Comparison of ENCODE assay signal across 8 cellular contexts in genomic region chr4:108118505-108118904, GRCh38. TPM values are rescaled to one million over a fixed set of nuclear protein-coding genes. Genes with fewer than 3 reads are reported as not detected.
DNase-seq lines count a peak whose midpoint lies in the region; ATAC-seq and TF ChIP-seq lines count a peak whose summit lies in the region.

No MANE protein-coding gene starts in this region.

- peak overlapping the region; percentile 2; the same call in 1 of the 2 replicates for H3K9ac ChIP-seq in DND-41 (ENCODE audit: low read depth, low read length)
- H3K9ac ChIP-seq in PC-3 (ENCODE audit: low read length): peak overlapping the region; percentile 44; the same call in 1 of the 2 replicates

- TF ChIP-seq CTCF in DND-41 (IDR thresholded peaks at IDR 0.05; ENCODE audit: borderline replicate concordance, extremely low read depth, low read length, poor library complexity, severe bottlenecking) (no peak), PC-3 (conservative IDR thresholded peaks at IDR 0.05; ENCODE audit: low read depth, low read length) (no peak), mucosa of descending colon (IDR thresholded peaks at IDR 0.05) (no peak), lower lobe of right lung (IDR thresholded peaks at IDR 0.05) (no peak)

- H3K4me2 ChIP-seq in DND-41 (ENCODE audit: insufficient read depth, low read length) (no peak overlapping the region; the same call in 1 of the 2 replicates), PC-3 (ENCODE audit: low read length) (peak overlapping the region; percentile 76)

- no TSS peak for BruUV-seq in PC-3 (replicated peaks; lab: Mats Ljungman, UMichigan)

- ATAC-seq in DND-41 (ENCODE audit: insufficient read depth, low read depth): no peak
- ATAC-seq in GM19395 (IDR thresholded peaks at IDR 0.05; ENCODE audit: unreplicated experiment): peak; percentile 87
- ATAC-seq in HG03196 (IDR thresholded peaks at IDR 0.05; ENCODE audit: unreplicated experiment): peak; percentile 89
- peak; percentile 92 for ATAC-seq in PC-3
- peak; percentile 74 for ATAC-seq in mucosa of descending colon
- ATAC-seq in lower lobe of right lung: no peak

- POLR2A ChIA-PET in PC-3 (lab: Charles Lee; ENCODE audit: unreplicated experiment): no interaction called here

- H2AFZ ChIP-seq in DND-41 (ENCODE audit: low read depth, low read length): no peak overlapping the region
- H2AFZ ChIP-seq in PC-3 (ENCODE audit: low read length): no peak overlapping the region

- H3K36me3 ChIP-seq in DND-41 (ENCODE audit: insufficient read depth, low read length): peaks cover 97% of the 10 kb centered on the region
- no peaks in the 10 kb centered on the region for H3K36me3 ChIP-seq in PC-3 (ENCODE audit: low read depth, low read length)
- no peaks in the 10 kb centered on the region for H3K36me3 ChIP-seq in mucosa of descending colon (ENCODE audit: low read depth)
- H3K36me3 ChIP-seq in lower lobe of right lung: no peaks in the 10 kb centered on the region

- H3F3A ChIP-seq in PC-3 (ENCODE audit: low read length, unreplicated experiment): no peaks in the 10 kb centered on the region

- peaks cover 100% of the 10 kb centered on the region for H3K79me2 ChIP-seq in DND-41 (ENCODE audit: insufficient read depth, low read length)
- H3K79me2 ChIP-seq in PC-3 (ENCODE audit: low read length): no peaks in the 10 kb centered on the region

- H3K4me3 ChIP-seq in DND-41 (ENCODE audit: low read depth in 1 of 2, low read length in 2 of 2): no peak overlapping the region
- H3K4me3 ChIP-seq in PC-3 (ENCODE audit: low read length): peak overlapping the region; percentile 33; the same call in 1 of the 2 replicates
- no peak overlapping the region for H3K4me3 ChIP-seq in mucosa of descending colon
- H3K4me3 ChIP-seq in lower lobe of right lung: no peak overlapping the region

- no peaks in the 10 kb centered on the region for H3K27me3 ChIP-seq in DND-41 (ENCODE audit: insufficient read depth, low read length, poor library complexity)
- H3K27me3 ChIP-seq in PC-3 (ENCODE audit: low read length): no peaks in the 10 kb centered on the region
- H3K27me3 ChIP-seq in lower lobe of right lung (ENCODE audit: low read depth): no peaks in the 10 kb centered on the region

- H3K27ac ChIP-seq in DND-41 (ENCODE audit: low read length): peak overlapping the region; percentile 54
- H3K27ac ChIP-seq in PC-3 (ENCODE audit: low read length): peak overlapping the region; percentile 81
- H3K27ac ChIP-seq in lower lobe of right lung: no peak overlapping the region

- H4K20me1 ChIP-seq in DND-41 (ENCODE audit: insufficient read depth, low read length) (peaks cover 91% of the 10 kb centered on the region), PC-3 (ENCODE audit: low read length) (no peaks in the 10 kb centered on the region)

- intact Hi-C loops in PC-3 (cut with micrococcal nuclease) (loop anchor here (2.0 to 5.0 kb wide), 2 partner anchors 49 to 60 kb away; partner anchors contain the start of gene LEF1), mucosa of descending colon (cut with DNase I, micrococcal nuclease) (no loop called here), lower lobe of right lung (cut with DNase I) (no loop called here)

- H3K9me2 ChIP-seq in PC-3 (replicated peaks; ENCODE audit: low read length): no peaks in the 10 kb centered on the region

- no peak for DNase-seq in DND-41
- peak; percentile 74 for DNase-seq in PC-3
- no peak for DNase-seq in mucosa of descending colon
- no peak for DNase-seq in NCI-H82 (lab: John Stamatoyannopoulos, UW)
- DNase-seq in cerebellar cortex (ENCODE audit: low spot score): no peak
- no peak for DNase-seq in lower lobe of right lung

- peaks cover 68% of the 10 kb centered on the region for H3K4me1 ChIP-seq in DND-41 (ENCODE audit: insufficient read depth, low read length)
- peaks cover 26% of the 10 kb centered on the region for H3K4me1 ChIP-seq in PC-3 (ENCODE audit: insufficient read depth, low read length)
- peaks cover 3% of the 10 kb centered on the region for H3K4me1 ChIP-seq in mucosa of descending colon (ENCODE audit: low read depth)
- H3K4me1 ChIP-seq in lower lobe of right lung: no peaks in the 10 kb centered on the region

- CTCF ChIA-PET in PC-3 (lab: Charles Lee): no interaction called here

- no peaks in the 10 kb centered on the region for H3K9me3 ChIP-seq in DND-41 (ENCODE audit: insufficient read depth, low read length, severe bottlenecking)
- no peaks in the 10 kb centered on the region for H3K9me3 ChIP-seq in PC-3 (ENCODE audit: low read length)
- H3K9me3 ChIP-seq in mucosa of descending colon: no peaks in the 10 kb centered on the region
- H3K9me3 ChIP-seq in lower lobe of right lung: no peaks in the 10 kb centered on the region

RNA-seq across cellular contexts. Expression of gene LEF1, which starts 50.2 kb away (rescaled TPM):
- total RNA-seq in PC-3 (2014; rRNA removed) (0.58 and 2.4 TPM in 2 replicates), mucosa of descending colon (1 to 10 TPM; 2.2 to 3.9 (median 2.5) TPM), lower lobe of right lung (4.3 TPM)

Comparison
In these comparisons a context has a peak if more than half of its experiments do, and no peak if none do; other contexts are left out.
1. ATAC-seq: peak in GM19395 (single experiment), HG03196 (single experiment), PC-3 (single experiment) and mucosa of descending colon (single experiment); none in DND-41 (single experiment) and lower lobe of right lung (0 of 2).